Comparison of ENCODE assay signal across 8 cellular contexts in the genomic region with DNA sequence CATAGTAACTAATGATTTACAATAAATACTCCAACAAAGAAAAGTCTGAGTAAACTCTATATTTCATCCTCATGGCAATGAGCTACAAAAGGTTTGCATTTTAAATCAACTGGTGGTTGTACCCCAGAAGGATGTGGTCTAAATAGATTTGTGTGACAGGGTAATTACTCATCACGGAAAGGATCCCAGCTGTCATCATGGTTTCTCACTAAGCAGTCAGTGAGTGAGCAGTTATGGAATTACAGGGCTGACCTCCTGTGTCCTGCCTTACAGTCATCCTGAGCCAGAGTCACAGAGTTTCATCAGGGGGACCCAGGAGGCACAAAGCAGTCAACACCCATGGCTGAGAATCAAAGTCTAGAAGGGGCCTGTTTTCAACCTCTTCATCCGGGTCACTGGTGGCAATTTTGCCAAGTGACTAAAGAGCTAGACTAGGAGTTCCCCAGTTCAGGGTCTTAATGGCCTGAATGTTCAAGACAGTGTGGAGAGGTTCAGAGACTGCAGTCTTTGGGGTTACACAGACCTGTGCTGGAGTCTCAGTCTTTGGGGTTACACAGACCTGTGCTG.
DNase-seq lines count a peak whose midpoint lies in the region; ATAC-seq and TF ChIP-seq lines count a peak whose summit lies in the region.

No MANE protein-coding gene starts in this region.

- H3K27me3 ChIP-seq in GM06990 (replicated peaks; ENCODE audit: control insufficient read depth, insufficient read depth, low read length) = no peaks in the 10 kb centered on the region

- DNase-seq in GM06990 (ENCODE audit: extremely low read depth, insufficient read length) = peak; percentile 67
- DNase-seq in HS-5 (ENCODE audit: low read depth) = peak; percentile 98
- peak; percentile 13 for DNase-seq in activated naive CD8-positive, alpha-beta T cell treated with anti-CD3 and anti-CD28 coated beads, Interleukin-2, amount 50 U/mL, for 16 hours (ENCODE audit: low read depth, low spot score)
- DNase-seq in stimulated activated CD4-positive, alpha-beta T cell treated with anti-CD3 and anti-CD28 coated beads, Interleukin-12 subunit alpha, Interleukin-12 subunit beta, amount 100 ng/mL, for 24 hours (ENCODE audit: low read depth in 2 of 2) = peak; percentile 33 to 45
- DNase-seq in omental fat pad (ENCODE audit: low spot score) = no peak
- no peak for DNase-seq in NCI-H1092 treated with DMSO at 0.1 percent for 48 hours (lab: John Stamatoyannopoulos, UW)
- no peak for DNase-seq in NCI-H446 (lab: John Stamatoyannopoulos, UW)

- no peak overlapping the region for H3K4me3 ChIP-seq in GM06990 (replicated peaks; ENCODE audit: low read depth, low read length)

- H3K36me3 ChIP-seq in GM06990 (ENCODE audit: control insufficient read depth, insufficient read depth, low read length) = no peaks in the 10 kb centered on the region

- ATAC-seq in GM21528 (IDR thresholded peaks at IDR 0.05; ENCODE audit: low FRiP score, unreplicated experiment) (peak; percentile 84), omental fat pad (ENCODE audit: low FRiP score) (no peak)

- TF ChIP-seq CTCF in GM06990 (IDR thresholded peaks at IDR 0.05; ENCODE audit: insufficient read depth, low read length, poor library complexity, severe bottlenecking) (no peak), omental fat pad (IDR thresholded peaks at IDR 0.05) (no peak)

Comparison
In these comparisons a context has a peak if more than half of its experiments do, and no peak if none do; other contexts are left out.
1. DNase-seq: peak in GM06990 (single experiment), HS-5 (single experiment), activated naive CD8-positive, alpha-beta T cell treated with anti-CD3 and anti-CD28 coated beads, Interleukin-2, amount 50 U/mL, for 16 hours (single experiment) and stimulated activated CD4-positive, alpha-beta T cell treated with anti-CD3 and anti-CD28 coated beads, Interleukin-12 subunit alpha, Interleukin-12 subunit beta, amount 100 ng/mL, for 24 hours (2 of 2); none in omental fat pad (single experiment), NCI-H1092 treated with DMSO at 0.1 percent for 48 hours (single experiment) and NCI-H446 (0 of 2).